Comparison of ENCODE assay signal across 22 cellular contexts in genomic region chr13:29696606-29697005, GRCh38.
"Had no signal": no experiment of that assay in that cellular context is flagged by ENCODE, and none has a peak within 500 bp of the region (broad histone marks: within the 10 kb centered on the region; RNA-seq: fewer than 3 reads in every experiment).

No MANE protein-coding gene starts in this region.

- H3K36me3 ChIP-seq: esophagus squamous epithelium, neural progenitor cell, prostate gland, right atrium auricular region, stomach, tibial artery had no signal

- ATAC-seq: left lobe of liver; naive thymus-derived CD4-positive, alpha-beta T cell; sciatic nerve; stimulated activated effector memory CD8-positive, alpha-beta T cell treated with anti-CD3 and anti-CD28 coated beads, Interleukin-12 subunit alpha, Interleukin-12 subunit beta, amount 100 ng/mL, for 72 hours had no signal

- H3K27me3 ChIP-seq: neural progenitor cell, right atrium auricular region, testis, tibial artery had no signal

- H3K4me1 ChIP-seq: neural progenitor cell, prostate gland, right atrium auricular region, stomach, testis, tibial artery had no signal

- DNase-seq: dermis blood vessel endothelial cell; effector memory CD4-positive, alpha-beta T cell; erythroblast; esophagus squamous epithelium; foreskin melanocyte; hypothalamus; immature natural killer cell; naive thymus-derived CD4-positive, alpha-beta T cell; stimulated activated CD4-positive, alpha-beta T cell treated with anti-CD3 and anti-CD28 coated beads, Interleukin-2, amount 100 ng/mL, for 24 hours; stimulated activated CD4-positive, alpha-beta T cell treated with anti-CD3 and anti-CD28 coated beads, Interleukin-4, amount 100 ng/mL, for 24 hours; stimulated activated naive CD4-positive, alpha-beta T cell treated with Interleukin-2 at 50 U/mL for 16 hours; stomach; testis; tibial artery had no signal

- H3K9ac ChIP-seq: neural progenitor cell had no signal

- H3K27ac ChIP-seq: coronary artery, neural progenitor cell, prostate gland, right atrium auricular region, stomach, testis, tibial artery had no signal

- H3K9me3 ChIP-seq: esophagus squamous epithelium, prostate gland, right atrium auricular region, testis, tibial artery had no signal

- H2AFZ ChIP-seq: neural progenitor cell had no signal

- H3K4me2 ChIP-seq: neural progenitor cell had no signal

- H3K4me3 ChIP-seq: coronary artery, esophagus squamous epithelium, lung, neural progenitor cell, prostate gland, right atrium auricular region, stomach, testis, tibial artery had no signal
